ENCODE assay signal across 1 cellular context in the genomic region with DNA sequence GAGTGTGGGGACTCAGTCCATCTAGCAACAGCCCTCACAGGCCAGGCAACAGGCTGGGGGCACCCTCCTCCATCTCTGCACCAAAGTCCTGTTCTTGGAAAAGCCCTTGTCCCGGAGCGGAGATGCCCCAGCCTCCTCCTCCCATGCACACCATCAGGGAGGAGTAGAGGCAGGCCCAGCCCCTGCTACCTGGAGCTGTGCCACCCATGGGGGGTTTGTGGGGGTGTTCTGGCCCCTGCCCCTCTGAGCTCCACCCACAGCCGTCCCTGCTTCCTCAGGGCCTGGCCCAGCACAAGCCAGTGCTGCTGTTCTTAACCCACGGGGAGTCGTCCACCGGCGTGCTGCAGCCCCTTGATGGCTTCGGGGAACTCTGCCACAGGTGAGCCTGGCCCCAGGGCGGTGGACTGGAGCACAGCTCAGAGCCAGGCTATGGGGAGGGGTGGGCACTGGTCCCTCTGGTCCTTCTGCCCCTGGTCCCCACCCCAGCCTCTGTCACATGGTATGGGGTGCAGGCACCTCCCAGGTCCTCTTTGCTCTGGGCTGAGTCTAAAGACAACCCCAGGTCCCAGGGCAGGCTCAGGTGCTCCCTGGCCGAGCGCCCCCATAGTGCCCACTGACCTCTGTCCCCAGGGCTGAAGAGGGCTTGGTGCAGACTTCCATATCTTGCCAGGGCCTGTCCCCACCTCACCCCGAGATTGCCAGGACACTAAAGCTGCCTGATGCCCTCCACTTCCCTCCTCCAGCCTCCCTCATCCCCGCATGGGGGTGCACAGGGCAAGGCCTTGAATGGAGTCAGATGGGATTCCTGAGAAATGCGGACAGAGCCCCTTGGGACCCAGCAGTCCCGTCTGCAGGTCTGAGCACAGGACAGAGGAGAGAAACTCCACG.
TF ChIP-seq lines count a peak whose summit lies in the region.

No MANE protein-coding gene starts in this region.

TF ChIP-seq in liver, 16 proteins besides CTCF, POLR2A, EP300 and RAD21:
- TF ChIP-seq FOXA1 (IDR thresholded peaks at IDR 0.05) (no peak), RXRA (IDR thresholded peaks at IDR 0.05) (peak in 1 of 2 donors; percentile 21), SP1 (IDR thresholded peaks at IDR 0.05) (peak; percentile 6), TAF1 (conservative IDR thresholded peaks at IDR 0.05) (no peak), HNF4A (conservative IDR thresholded peaks at IDR 0.05) (peak; percentile 20 to 47)
TF ChIP-seq in liver: peak in this region for 3.
